18 cellular contexts compared by ENCODE assay signal in genomic region chr5:99045864-99046263, GRCh38.
A peak's percentile ranks its signal among the peaks of the same experiment; 100 is the strongest.
DNase-seq lines count a peak whose midpoint lies in the region; ATAC-seq, FAIRE-seq and TF ChIP-seq lines count a peak whose summit lies in the region.
"Had no signal": no experiment of that assay in that cellular context is flagged by ENCODE, and none has a peak within 500 bp of the region (broad histone marks: within the 10 kb centered on the region; RNA-seq: fewer than 3 reads in every experiment).

No MANE protein-coding gene starts in this region.

- H3K4me1 Mint-ChIP-seq in effector memory CD8-positive, alpha-beta T cell (ENCODE audit: low read depth in 2 of 2) = no peaks in the 10 kb centered on the region
- no peaks in the 10 kb centered on the region for H3K4me1 Mint-ChIP-seq in stimulated activated effector memory CD8-positive, alpha-beta T cell treated with anti-CD3 and anti-CD28 coated beads, Interleukin-12 subunit alpha, Interleukin-12 subunit beta, amount 100 ng/mL, for 72 hours

- H3K9me3 Mint-ChIP-seq in effector memory CD8-positive, alpha-beta T cell = peaks cover 2 to 6% of the 10 kb centered on the region in 2 donors
- H3K9me3 Mint-ChIP-seq in stimulated activated effector memory CD8-positive, alpha-beta T cell treated with anti-CD3 and anti-CD28 coated beads, Interleukin-12 subunit alpha, Interleukin-12 subunit beta, amount 100 ng/mL, for 72 hours = peaks cover 8% of the 10 kb centered on the region

- peak; percentile 67 for ATAC-seq in PC-3
- peak; percentile 54 for ATAC-seq in effector memory CD8-positive, alpha-beta T cell (replicated peaks)
- ATAC-seq in HepG2 = no peak
- ATAC-seq in stimulated activated effector memory CD8-positive, alpha-beta T cell treated with anti-CD3 and anti-CD28 coated beads, Interleukin-12 subunit alpha, Interleukin-12 subunit beta, amount 100 ng/mL, for 72 hours = no peak
- ATAC-seq in gastroesophageal sphincter = no peak
- ATAC-seq in upper lobe of right lung = no peak

- no peaks in the 10 kb centered on the region for H3K4me1 ChIP-seq in PC-3 (ENCODE audit: insufficient read depth, low read length)
- H3K4me1 ChIP-seq in HepG2 (ENCODE audit: insufficient read depth, low read length) = no peaks in the 10 kb centered on the region
- H3K4me1 ChIP-seq in gastroesophageal sphincter = no peaks in the 10 kb centered on the region
- no peaks in the 10 kb centered on the region for H3K4me1 ChIP-seq in small intestine (ENCODE audit: control insufficient read depth in 2 of 2, insufficient read depth in 1 of 2, low read depth in 1 of 2, low read length in 1 of 2)
- H3K4me1 ChIP-seq in upper lobe of right lung = no peaks in the 10 kb centered on the region
- H3K4me1 ChIP-seq: SJCRH30 had no signal

- TF ChIP-seq EP300 in HepG2 (IDR thresholded peaks at IDR 0.05; ENCODE audit: low read depth in 2 of 2, low read length in 2 of 2) = no peak
- TF ChIP-seq EP300 in HepG2 (CRISPR knock-in tag; IDR thresholded peaks at IDR 0.05; ENCODE audit: borderline replicate concordance) = no peak
- TF ChIP-seq EP300 in gastroesophageal sphincter (IDR thresholded peaks at IDR 0.05) = no peak

- peak overlapping the region in 1 of 2 donors; percentile 23 for H3K4me3 Mint-ChIP-seq in effector memory CD8-positive, alpha-beta T cell
- H3K4me3 Mint-ChIP-seq in stimulated activated effector memory CD8-positive, alpha-beta T cell treated with anti-CD3 and anti-CD28 coated beads, Interleukin-12 subunit alpha, Interleukin-12 subunit beta, amount 100 ng/mL, for 72 hours = no peak overlapping the region

- no peaks in the 10 kb centered on the region for H3F3A ChIP-seq in PC-3 (ENCODE audit: low read length, unreplicated experiment)

- no peaks in the 10 kb centered on the region for H3K27me3 Mint-ChIP-seq in effector memory CD8-positive, alpha-beta T cell

- under 1% methylated on average over 4 of the region's 4 CpGs for WGBS in HepG2 (ENCODE audit: low lambda C conversion rate)
- 50 to 83% methylated on average over 4 of the region's 4 CpGs for WGBS in gastroesophageal sphincter (ENCODE audit: low coverage in 1 of 2), 2 donors
- 46 to 73% (median 72%) methylated on average over 4 of the region's 4 CpGs for WGBS in small intestine, 3 donors

- H2AFZ ChIP-seq in PC-3 (ENCODE audit: low read length) = peak overlapping the region; percentile 51; the same call in 1 of the 2 replicates
- H2AFZ ChIP-seq in HepG2 (ENCODE audit: low read length) = no peak overlapping the region

- FAIRE-seq in HepG2 (lab: Jason Lieb, UNC) (no peak), small intestine (lab: Jason Lieb, UNC) (no peak)
- FAIRE-seq: H54 had no signal

- intact Hi-C loops in PC-3 (cut with micrococcal nuclease) (no loop called here), HepG2 (cut with micrococcal nuclease; ENCODE audit: unreplicated experiment) (no loop called here), upper lobe of right lung (cut with DNase I) (no loop called here)

- TF ChIP-seq CTCF in PC-3 (conservative IDR thresholded peaks at IDR 0.05; ENCODE audit: low read depth, low read length) (no peak), HepG2 (CRISPR knock-in tag; IDR thresholded peaks at IDR 0.05) (no peak), gastroesophageal sphincter (IDR thresholded peaks at IDR 0.05) (no peak), upper lobe of right lung (IDR thresholded peaks at IDR 0.05) (no peak)

- DNase-seq in PC-3 (no peak), HepG2 (ENCODE audit: low spot score) (no peak), small intestine (no peak), upper lobe of right lung (no peak)
- no peak for DNase-seq in effector memory CD8-positive, alpha-beta T cell
- no peak for DNase-seq in stimulated activated effector memory CD8-positive, alpha-beta T cell treated with anti-CD3 and anti-CD28 coated beads, Interleukin-12 subunit alpha, Interleukin-12 subunit beta, amount 100 ng/mL, for 72 hours (ENCODE audit: low spot score in 2 of 2)
- DNase-seq: DMS 273 treated with DMSO at 0.1 percent for 48 hours, GF-D8, KG1, NCI-H1417 treated with DMSO at 0.1 percent for 48 hours, NCI-H187 treated with DMSO at 0.1 percent for 48 hours, NCI-H226, NCI-H524, SJCRH30 had no signal

- BruUV-seq in PC-3 (replicated peaks; lab: Mats Ljungman, UMichigan) = no TSS peak
- BruUV-seq in HepG2 (replicated peaks; lab: Mats Ljungman, UMichigan) = no TSS peak

- in situ Hi-C loops in HepG2 (cut with HindIII; ENCODE audit: extremely low pct_ligation_motif_present, low pct_unique_long_range_greater_than_20kb) = no loop called here

- POLR2A ChIA-PET in PC-3 (lab: Charles Lee; ENCODE audit: unreplicated experiment) (no interaction called here), HepG2 (lab: Yijun Ruan, JAX) (no interaction called here)

- no peaks in the 10 kb centered on the region for H3K36me3 Mint-ChIP-seq in effector memory CD8-positive, alpha-beta T cell (ENCODE audit: insufficient read depth)
- H3K36me3 Mint-ChIP-seq in stimulated activated effector memory CD8-positive, alpha-beta T cell treated with anti-CD3 and anti-CD28 coated beads, Interleukin-12 subunit alpha, Interleukin-12 subunit beta, amount 100 ng/mL, for 72 hours = no peaks in the 10 kb centered on the region

- peak overlapping the region in 1 of 2 donors; percentile 49 for H3K27ac Mint-ChIP-seq in effector memory CD8-positive, alpha-beta T cell
- peak overlapping the region; percentile 23 for H3K27ac Mint-ChIP-seq in stimulated activated effector memory CD8-positive, alpha-beta T cell treated with anti-CD3 and anti-CD28 coated beads, Interleukin-12 subunit alpha, Interleukin-12 subunit beta, amount 100 ng/mL, for 72 hours

- H4K20me1 ChIP-seq in PC-3 (ENCODE audit: low read length) (no peaks in the 10 kb centered on the region), HepG2 (ENCODE audit: insufficient read depth, low read length) (no peaks in the 10 kb centered on the region)

- H3K36me3 ChIP-seq in PC-3 (ENCODE audit: low read depth, low read length) (no peaks in the 10 kb centered on the region), HepG2 (replicated peaks in 1 of 2; ENCODE audit: control insufficient read depth in 1 of 2, insufficient read depth in 2 of 2, low read length in 2 of 2) (no peaks in the 10 kb centered on the region), gastroesophageal sphincter (no peaks in the 10 kb centered on the region), small intestine (ENCODE audit: control insufficient read depth in 2 of 2, insufficient read depth in 2 of 2, low read length in 2 of 2) (no peaks in the 10 kb centered on the region), upper lobe of right lung (no peaks in the 10 kb centered on the region)
- H3K36me3 ChIP-seq: SJCRH30 had no signal

- H3K79me2 ChIP-seq in PC-3 (ENCODE audit: low read length) (no peaks in the 10 kb centered on the region), HepG2 (ENCODE audit: insufficient read depth, low read length) (no peaks in the 10 kb centered on the region)

- H3K9me3 ChIP-seq in PC-3 (ENCODE audit: low read length) (no peaks in the 10 kb centered on the region), HepG2 (ENCODE audit: low read length) (no peaks in the 10 kb centered on the region), gastroesophageal sphincter (peaks cover 0 to 7% (median 0%) of the 10 kb centered on the region in 3 donors), small intestine (ENCODE audit: control insufficient read depth, low read depth) (no peaks in the 10 kb centered on the region), upper lobe of right lung (no peaks in the 10 kb centered on the region)

- no peak for TF ChIP-seq RAD21 in HepG2 (CRISPR knock-in tag; IDR thresholded peaks at IDR 0.05)

- H3K27me3 ChIP-seq in PC-3 (ENCODE audit: low read length) = peaks cover 4% of the 10 kb centered on the region; the same call in 1 of the 2 replicates
- H3K27me3 ChIP-seq in HepG2 (ENCODE audit: control insufficient read depth in 1 of 2, insufficient read depth in 2 of 2, low read length in 2 of 2) = no peaks in the 10 kb centered on the region
- H3K27me3 ChIP-seq in gastroesophageal sphincter = no peaks in the 10 kb centered on the region
- no peaks in the 10 kb centered on the region for H3K27me3 ChIP-seq in small intestine (ENCODE audit: control insufficient read depth in 2 of 2, insufficient read depth in 2 of 2, low read length in 2 of 2)
- no peaks in the 10 kb centered on the region for H3K27me3 ChIP-seq in upper lobe of right lung
- H3K27me3 ChIP-seq: SJCRH30 had no signal

- TF ChIP-seq POLR2A in HepG2 (IDR thresholded peaks at IDR 0.05; ENCODE audit: insufficient read depth in 1 of 2, low read depth in 2 of 2, low read length in 2 of 2) (no peak), gastroesophageal sphincter (IDR thresholded peaks at IDR 0.05) (no peak)

- H3K4me2 ChIP-seq in PC-3 (ENCODE audit: low read length) = peak overlapping the region; percentile 38
- peak overlapping the region; percentile 42; the same call in 1 of the 2 replicates for H3K4me2 ChIP-seq in HepG2 (ENCODE audit: low read depth, low read length)

- no peaks in the 10 kb centered on the region for H3K9me2 ChIP-seq in PC-3 (replicated peaks; ENCODE audit: low read length)

- CTCF ChIA-PET in PC-3 (lab: Charles Lee) (no interaction called here), HepG2 (lab: Yijun Ruan, JAX; ENCODE audit: low intra/inter-chr PET ratio, low total read pairs) (no interaction called here)

- H3K27ac ChIP-seq in PC-3 (ENCODE audit: low read length) (no peak overlapping the region), HepG2 (ENCODE audit: extremely low read length, insufficient read depth, low read length) (no peak overlapping the region), gastroesophageal sphincter (no peak overlapping the region), small intestine (ENCODE audit: low read depth in 1 of 2, low read length in 1 of 2) (no peak overlapping the region), upper lobe of right lung (no peak overlapping the region)
- H3K27ac ChIP-seq: C4-2B, RWPE1, SJCRH30 had no signal

- no peak overlapping the region for H3K9ac ChIP-seq in PC-3 (ENCODE audit: low read length)
- H3K9ac ChIP-seq in HepG2 (ENCODE audit: insufficient read depth, low read depth, low read length) = no peak overlapping the region

- no peak overlapping the region for H3K4me3 ChIP-seq in PC-3 (ENCODE audit: low read length)
- no peak overlapping the region for H3K4me3 ChIP-seq in HepG2 (replicated peaks in 1 of 3; ENCODE audit: insufficient read depth in 1 of 3, low read depth in 2 of 3, low read length in 3 of 3)
- no peak overlapping the region for H3K4me3 ChIP-seq in gastroesophageal sphincter
- no peak overlapping the region for H3K4me3 ChIP-seq in small intestine (ENCODE audit: low read depth in 1 of 2, low read length in 2 of 2)
- H3K4me3 ChIP-seq in upper lobe of right lung = no peak overlapping the region
- H3K4me3 ChIP-seq: SJCRH30 had no signal

TF ChIP-seq in HepG2, 621 proteins besides CTCF, POLR2A, EP300 and RAD21 (continues in another document):
- no peak for TF ChIP-seq FOXO1 (CRISPR knock-in tag; IDR thresholded peaks at IDR 0.05)
- no peak for TF ChIP-seq ZNF253 (CRISPR knock-in tag; IDR thresholded peaks at IDR 0.05; ENCODE audit: borderline replicate concordance)
- no peak for TF ChIP-seq MAZ (IDR thresholded peaks at IDR 0.05; ENCODE audit: borderline replicate concordance, low read depth, low read length)
- TF ChIP-seq MAZ (CRISPR knock-in tag; IDR thresholded peaks at IDR 0.05; ENCODE audit: low read depth) = no peak
- no peak for TF ChIP-seq ZSCAN29 (CRISPR knock-in tag; conservative IDR thresholded peaks at IDR 0.05)
- no peak for TF ChIP-seq POLR2AphosphoS5 (IDR thresholded peaks at IDR 0.05; ENCODE audit: low read depth, low read length)
- no peak for TF ChIP-seq KDM5A (IDR thresholded peaks at IDR 0.05; ENCODE audit: borderline replicate concordance, low read length)

Comparison
In these comparisons a context has a peak if more than half of its experiments do, and no peak if none do; other contexts are left out.
1. ATAC-seq: peak in PC-3 (single experiment) and effector memory CD8-positive, alpha-beta T cell (single experiment); none in HepG2 (single experiment), stimulated activated effector memory CD8-positive, alpha-beta T cell treated with anti-CD3 and anti-CD28 coated beads, Interleukin-12 subunit alpha, Interleukin-12 subunit beta, amount 100 ng/mL, for 72 hours (single experiment), gastroesophageal sphincter (single experiment) and upper lobe of right lung (single experiment).